Comparison of ENCODE assay signal across 10 cellular contexts in genomic region chr3:172132159-172132586, GRCh38.
DNase-seq lines count a peak whose midpoint lies in the region; ATAC-seq and TF ChIP-seq lines count a peak whose summit lies in the region.
"Had no signal": no experiment of that assay in that cellular context is flagged by ENCODE, and none has a peak within 500 bp of the region (broad histone marks: within the 10 kb centered on the region; RNA-seq: fewer than 3 reads in every experiment).

No MANE protein-coding gene starts in this region.

- H3K9me3 Mint-ChIP-seq in WTC11: no peaks in the 10 kb centered on the region
- H3K9me3 Mint-ChIP-seq: brain had no signal

- peaks cover 9% of the 10 kb centered on the region; the same call in 1 of the 2 replicates for H3K36me3 Mint-ChIP-seq in WTC11

- no peak overlapping the region for H3K4me3 Mint-ChIP-seq in WTC11
- H3K4me3 Mint-ChIP-seq: brain had no signal

- intact Hi-C loops in lower lobe of right lung (cut with DNase I): no loop called here

- H3K4me1 Mint-ChIP-seq in WTC11: peaks cover 69% of the 10 kb centered on the region

- no peak overlapping the region for H3K4me3 ChIP-seq in BLaER1 treated with 17β-estradiol and CSF1 and Interleukin-3, amounts not matched to agents 10 nM and 100 nM
- no peak overlapping the region for H3K4me3 ChIP-seq in lower lobe of right lung

- CTCF ChIA-PET in WTC11 (lab: Charles Lee): no interaction called here

- peak overlapping the region in 6 of 11 experiments; percentile 6 to 74 (median 38); a peak in 9 of 22 replicates for H3K4me2 ChIP-seq in BLaER1 treated with 17β-estradiol and CSF1 and Interleukin-3, amounts not matched to agents 10 nM and 100 nM

- H3K27me3 ChIP-seq in BLaER1 treated with 17β-estradiol and CSF1 and Interleukin-3, amounts not matched to agents 10 nM and 100 nM: no peaks in the 10 kb centered on the region
- H3K27me3 ChIP-seq in lower lobe of right lung (ENCODE audit: low read depth): no peaks in the 10 kb centered on the region

- H3K27ac ChIP-seq in BLaER1 treated with 17β-estradiol and CSF1 and Interleukin-3, amounts not matched to agents 10 nM and 100 nM: peak overlapping the region in 8 of 11 experiments; percentile 39 to 99 (median 72); a peak in 14 of 22 replicates
- H3K27ac ChIP-seq in lower lobe of right lung: peak overlapping the region; percentile 83

- H4K20me1 ChIP-seq in BLaER1 treated with 17β-estradiol and CSF1 and Interleukin-3, amounts not matched to agents 10 nM and 100 nM: peaks cover 0 to 20% (median 0%) of the 10 kb centered on the region in 11 experiments; a peak in 2 of 22 replicates

- peaks cover 0 to 53% (median 27%) of the 10 kb centered on the region in 11 experiments; a peak in 15 of 22 replicates for H3K36me3 ChIP-seq in BLaER1 treated with 17β-estradiol and CSF1 and Interleukin-3, amounts not matched to agents 10 nM and 100 nM
- H3K36me3 ChIP-seq in lower lobe of right lung: no peaks in the 10 kb centered on the region

- H3K27ac Mint-ChIP-seq in WTC11: peak overlapping the region; percentile 27; the same call in 1 of the 2 replicates

- POLR2A ChIA-PET in WTC11 (lab: Charles Lee): no interaction called here

- ATAC-seq in GM21381 (IDR thresholded peaks at IDR 0.05; ENCODE audit: unreplicated experiment): peak; percentile 38
- ATAC-seq in WTC11: no peak
- ATAC-seq in lower lobe of right lung: no peak
- no peak for ATAC-seq in HG03196 (IDR thresholded peaks at IDR 0.05; ENCODE audit: unreplicated experiment)

- DNase-seq in WTC11 (ENCODE audit: low spot score) (no peak), lower lobe of right lung (no peak), GM13976 (ENCODE audit: low spot score) (no peak), ecto neural progenitor cell (ENCODE audit: low spot score) (no peak)
- DNase-seq in effector CD8-positive, alpha-beta T cell (lab: John Stamatoyannopoulos, UW): no peak
- DNase-seq: OCI-M1 had no signal

- 0 out of 22 replicates have a peak overlapping the region, but pooled peaks of 1 of the 11 experiments have one; percentile 36 for H3K9ac ChIP-seq in BLaER1 treated with 17β-estradiol and CSF1 and Interleukin-3, amounts not matched to agents 10 nM and 100 nM

- in situ Hi-C loops in GM13976 (cut with MboI; ENCODE audit: low sequenced_read_pairs, unreplicated experiment): no loop called here

- TF ChIP-seq CTCF in WTC11 (IDR thresholded peaks at IDR 0.05): no peak
- TF ChIP-seq CTCF in lower lobe of right lung (IDR thresholded peaks at IDR 0.05): no peak
- TF ChIP-seq CTCF in GM13976 (IDR thresholded peaks at IDR 0.05; ENCODE audit: borderline replicate concordance, control extremely low read depth, extremely low read depth, insufficient read depth, missing control alignments): no peak

- peaks cover 4 to 96% (median 80%) of the 10 kb centered on the region in 10 experiments; a peak in 18 of 20 replicates for H3K4me1 ChIP-seq in BLaER1 treated with 17β-estradiol and CSF1 and Interleukin-3, amounts not matched to agents 10 nM and 100 nM
- H3K4me1 ChIP-seq in lower lobe of right lung: peaks cover 98% of the 10 kb centered on the region

- peaks cover 0 to 10% (median 0%) of the 10 kb centered on the region in 11 experiments; a peak in 1 of 22 replicates for H3K9me3 ChIP-seq in BLaER1 treated with 17β-estradiol and CSF1 and Interleukin-3, amounts not matched to agents 10 nM and 100 nM (replicated peaks in 1 of 11)
- no peaks in the 10 kb centered on the region for H3K9me3 ChIP-seq in lower lobe of right lung

- H3K27me3 Mint-ChIP-seq in WTC11 (ENCODE audit: low read depth): no peaks in the 10 kb centered on the region
- H3K27me3 Mint-ChIP-seq: brain had no signal

TF ChIP-seq in WTC11, 78 proteins besides CTCF, POLR2A, EP300 and RAD21:
- no peak for TF ChIP-seq TEAD4 (CRISPR knock-in tag; IDR thresholded peaks at IDR 0.05)
- no peak for TF ChIP-seq TEAD1 (CRISPR knock-in tag; IDR thresholded peaks at IDR 0.05)
- no peak for TF ChIP-seq IRF2 (CRISPR knock-in tag; IDR thresholded peaks at IDR 0.05; ENCODE audit: borderline replicate concordance, low read depth)
- no peak for TF ChIP-seq IRF1 (CRISPR knock-in tag; IDR thresholded peaks at IDR 0.05)
- no peak for TF ChIP-seq JUN (CRISPR knock-in tag; IDR thresholded peaks at IDR 0.05)
- TF ChIP-seq SP1 (CRISPR knock-in tag; conservative IDR thresholded peaks at IDR 0.05): no peak
- TF ChIP-seq STAT6 (CRISPR knock-in tag; conservative IDR thresholded peaks at IDR 0.05; ENCODE audit: low read depth): no peak
- TF ChIP-seq GTF2I (CRISPR knock-in tag; conservative IDR thresholded peaks at IDR 0.05): no peak
- TF ChIP-seq ZNF121 (CRISPR knock-in tag; IDR thresholded peaks at IDR 0.05): no peak
- no peak for TF ChIP-seq ELF4 (CRISPR knock-in tag; IDR thresholded peaks at IDR 0.05; ENCODE audit: low read depth)
- no peak for TF ChIP-seq HMGXB4 (CRISPR knock-in tag; IDR thresholded peaks at IDR 0.05)
- TF ChIP-seq TP53 (CRISPR knock-in tag; IDR thresholded peaks at IDR 0.05): no peak
